In the genomic region with DNA sequence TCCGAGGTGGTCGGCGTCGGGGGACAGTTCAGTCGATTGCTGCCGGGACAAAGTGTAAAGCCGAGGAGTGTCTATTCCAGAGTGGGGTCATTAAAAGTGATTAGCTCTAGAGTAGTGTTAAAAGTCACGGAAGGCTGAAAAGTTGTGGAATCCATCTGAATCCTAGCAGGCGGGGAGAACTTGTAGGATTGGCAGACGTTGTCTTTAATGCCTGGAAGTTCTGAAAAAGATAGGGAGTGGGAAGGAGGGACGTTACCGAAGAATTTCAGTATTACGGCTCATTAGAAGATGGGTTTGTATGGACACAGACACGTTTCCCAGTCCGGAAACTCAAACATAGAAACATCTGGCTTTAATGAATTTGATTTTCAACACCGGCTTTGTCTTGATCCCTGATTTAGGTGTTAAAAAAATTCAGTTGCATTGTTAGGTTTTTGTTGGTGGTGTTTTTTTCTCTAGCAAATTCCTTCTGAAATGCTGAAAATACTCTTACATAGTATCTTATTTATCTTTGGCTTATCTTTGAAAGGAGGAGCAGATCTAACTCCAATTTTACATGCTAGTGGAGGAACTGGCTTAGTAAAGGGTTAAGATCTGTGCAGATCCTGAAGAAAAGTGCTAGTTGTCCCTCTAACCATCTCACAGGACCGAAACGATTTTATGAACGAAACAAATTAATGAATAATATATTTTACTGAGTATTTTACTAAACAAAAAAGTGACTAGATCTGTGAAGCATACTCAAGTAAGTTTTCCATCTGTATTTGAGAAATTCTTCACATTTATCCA, we compare ENCODE assay signal across 8 cellular contexts. TPM values are rescaled to one million over a fixed set of nuclear protein-coding genes. Genes with fewer than 3 reads are reported as not detected.
DNase-seq lines count a peak whose midpoint lies in the region; ATAC-seq, FAIRE-seq and TF ChIP-seq lines count a peak whose summit lies in the region.

No MANE protein-coding gene starts in this region.

- peak; percentile 61 for DNase-seq in DMS53 (lab: John Stamatoyannopoulos, UW)
- no peak for DNase-seq in DMS53 treated with DMSO at 0.1 percent for 48 hours (lab: John Stamatoyannopoulos, UW; ENCODE audit: unreplicated experiment)
- no peak for DNase-seq in NB4 (ENCODE audit: low read depth)
- peak in 2 of 61 donors; percentile 49 to 60 for DNase-seq in caudate nucleus (lab: John Stamatoyannopoulos, UW)
- DNase-seq in HepG2 (ENCODE audit: low spot score), result no peak
- DNase-seq in testis, result no peak
- no peak for DNase-seq in GM13976 (ENCODE audit: low spot score)

- peak overlapping the region; percentile 97 for H3K27ac ChIP-seq in caudate nucleus (ENCODE audit: low read depth, low read length)
- H3K27ac ChIP-seq in HepG2 (ENCODE audit: extremely low read length, insufficient read depth, low read length), result peak overlapping the region; percentile 98
- peak overlapping the region; percentile 99 to 100 for H3K27ac ChIP-seq in testis

- peak overlapping the region; percentile 96 for H3K4me2 ChIP-seq in HepG2 (ENCODE audit: low read depth, low read length)

- WGBS in HepG2 (ENCODE audit: low lambda C conversion rate), result 3% methylated on average over 19 of the region's 19 CpGs
- WGBS in testis, 2 donors, result 1% methylated on average over 19 of the region's 19 CpGs

- no peak for FAIRE-seq in HepG2 (lab: Jason Lieb, UNC)

- in situ Hi-C loops in HepG2 (cut with HindIII; ENCODE audit: extremely low pct_ligation_motif_present, low pct_unique_long_range_greater_than_20kb), result no loop called here
- in situ Hi-C loops in GM13976 (cut with MboI; ENCODE audit: low sequenced_read_pairs, unreplicated experiment), result no loop called here

- H2AFZ ChIP-seq in HepG2 (ENCODE audit: low read length), result no peak overlapping the region

- H3K4me1 ChIP-seq in HepG2 (ENCODE audit: insufficient read depth, low read length) (peaks cover 62% of the 10 kb centered on the region), testis (peaks cover 26% of the 10 kb centered on the region)

- POLR2A ChIA-PET in HepG2 (lab: Yijun Ruan, JAX), result interaction anchor here (0.9 to 1.2 kb wide), 5 partner anchors 8 to 259 kb away, joined by 3 read pairs; no protein-coding TSS in a partner anchor

- TSS peak; percentile 53 for BruUV-seq in HepG2 (replicated peaks; lab: Mats Ljungman, UMichigan)

- TF ChIP-seq EP300 in HepG2 (IDR thresholded peaks at IDR 0.05; ENCODE audit: low read depth in 2 of 2, low read length in 2 of 2) (no peak), HepG2 (CRISPR knock-in tag; IDR thresholded peaks at IDR 0.05; ENCODE audit: borderline replicate concordance) (no peak)

- no peak for TF ChIP-seq RAD21 in HepG2 (CRISPR knock-in tag; IDR thresholded peaks at IDR 0.05)

- peaks cover 40% of the 10 kb centered on the region for H4K20me1 ChIP-seq in HepG2 (ENCODE audit: insufficient read depth, low read length)

- CTCF ChIA-PET in HepG2 (lab: Yijun Ruan, JAX; ENCODE audit: low intra/inter-chr PET ratio, low total read pairs), result no interaction called here

- TF ChIP-seq POLR2A in NB4 (IDR thresholded peaks at IDR 0.05; ENCODE audit: extremely low read depth, insufficient read length) (no peak), HepG2 (IDR thresholded peaks at IDR 0.05; ENCODE audit: insufficient read depth in 1 of 2, low read depth in 2 of 2, low read length in 2 of 2) (no peak), testis (IDR thresholded peaks at IDR 0.05) (no peak)

- peaks cover 60% of the 10 kb centered on the region for H3K79me2 ChIP-seq in HepG2 (ENCODE audit: insufficient read depth, low read length)

- H3K9me3 ChIP-seq in HepG2 (ENCODE audit: low read length) (no peaks in the 10 kb centered on the region), testis (no peaks in the 10 kb centered on the region)

- TF ChIP-seq CTCF in NB4 (IDR thresholded peaks at IDR 0.05; ENCODE audit: low read depth, low read length) (no peak), HepG2 (CRISPR knock-in tag; IDR thresholded peaks at IDR 0.05) (no peak), testis (IDR thresholded peaks at IDR 0.05) (no peak), GM13976 (IDR thresholded peaks at IDR 0.05; ENCODE audit: borderline replicate concordance, control extremely low read depth, extremely low read depth, insufficient read depth, missing control alignments) (no peak)

- intact Hi-C loops in HepG2 (cut with micrococcal nuclease; ENCODE audit: unreplicated experiment) (loop anchor here (5.0 kb wide), 1 partner anchor 261 kb away; no protein-coding TSS in a partner anchor), testis (cut with DNase I; ENCODE audit: low total_unique reads) (no loop called here)

- H3K27me3 ChIP-seq in HepG2 (ENCODE audit: control insufficient read depth in 1 of 2, insufficient read depth in 2 of 2, low read length in 2 of 2), result no peaks in the 10 kb centered on the region; a peak in 1 of 5 replicates
- H3K27me3 ChIP-seq in testis, result no peaks in the 10 kb centered on the region

- H3K36me3 ChIP-seq in HepG2 (replicated peaks in 1 of 2; ENCODE audit: control insufficient read depth in 1 of 2, insufficient read depth in 2 of 2, low read length in 2 of 2) (no peaks in the 10 kb centered on the region), testis (ENCODE audit: low read depth, missing control alignments) (no peaks in the 10 kb centered on the region)

- peak overlapping the region; percentile 100 for H3K9ac ChIP-seq in HepG2 (ENCODE audit: insufficient read depth, low read depth, low read length)

- ATAC-seq in HepG2 (no peak; the same call in 2 of the 3 replicates), GM18498 (IDR thresholded peaks at IDR 0.05; ENCODE audit: unreplicated experiment) (no peak)

- peak overlapping the region; percentile 82 for H3K4me3 ChIP-seq in NB4 (ENCODE audit: low read depth, low read length)
- peak overlapping the region; percentile 92 to 100 (median 99) for H3K4me3 ChIP-seq in HepG2 (replicated peaks in 1 of 3; ENCODE audit: insufficient read depth in 1 of 3, low read depth in 2 of 3, low read length in 3 of 3)
- peak overlapping the region; percentile 95 to 98 for H3K4me3 ChIP-seq in testis

TF ChIP-seq in HepG2, 621 proteins besides CTCF, POLR2A, EP300 and RAD21 (continues in another document):
- TF ChIP-seq RFXANK (CRISPR knock-in tag; IDR thresholded peaks at IDR 0.05), result no peak
- TF ChIP-seq TFDP1 (CRISPR knock-in tag; IDR thresholded peaks at IDR 0.05; ENCODE audit: borderline replicate concordance), result no peak
- no peak for TF ChIP-seq SP1 (IDR thresholded peaks at IDR 0.05)
- no peak for TF ChIP-seq SP1 (CRISPR knock-in tag; IDR thresholded peaks at IDR 0.05)
- no peak for TF ChIP-seq ZNF101 (CRISPR knock-in tag; IDR thresholded peaks at IDR 0.05; ENCODE audit: borderline replicate concordance, low read depth)
- TF ChIP-seq KDM6A (CRISPR knock-in tag; IDR thresholded peaks at IDR 0.05; ENCODE audit: low read depth), result no peak
- TF ChIP-seq ZNF850 (CRISPR knock-in tag; conservative IDR thresholded peaks at IDR 0.05), result no peak
- no peak for TF ChIP-seq SMYD3 (CRISPR knock-in tag; IDR thresholded peaks at IDR 0.05)

RNA-seq across cellular contexts. Expression of gene MKLN1, which starts 0.9 kb away (rescaled TPM):
- 43.5 and 75.4 TPM in 2 replicates for total RNA-seq in HepG2 (2016; rRNA removed; fragmentation: Illumina TruSeq; extraction: Trizol)
- total RNA-seq in HepG2 (2016; cell fraction: cytosol; rRNA removed; fragmentation: Illumina TruSeq; extraction: Trizol; ENCODE audit: low read depth), result 196 and 227 TPM in 2 replicates
- 44.4 and 68.0 TPM in 2 replicates for total RNA-seq in HepG2 (2016; cell fraction: insoluble cytoplasmic fraction; rRNA removed; fragmentation: Illumina TruSeq; extraction: Trizol)
- total RNA-seq in HepG2 (2016; cell fraction: membrane; rRNA removed; fragmentation: Illumina TruSeq; extraction: Trizol), result 54.9 and 65.8 TPM in 2 replicates
- 58.0 and 68.3 TPM in 2 replicates for total RNA-seq in HepG2 (2016; cell fraction: nucleus; rRNA removed; fragmentation: Illumina TruSeq; extraction: Trizol)
- 32.3 and 33.6 TPM in 2 replicates for polyA plus RNA-seq in HepG2 (2011; rRNA removed)
- 14.1 and 18.4 TPM in 2 replicates for polyA plus RNA-seq in HepG2 (2011; cell fraction: cytosol; rRNA removed)
- polyA plus RNA-seq in HepG2 (2011; cell fraction: nucleus; rRNA removed), result 25.8 and 30.7 TPM in 2 replicates
- 21.2 and 22.6 TPM in 2 replicates for polyA plus RNA-seq in HepG2 (2012)
- 3.1 and 4.1 TPM in 2 replicates for polyA plus RNA-seq in HepG2 (2016; cell fraction: cytosol; fragmentation: Illumina TruSeq; extraction: Trizol; ENCODE audit: low read depth)
- 37.1 and 39.7 TPM in 2 replicates for polyA plus RNA-seq in HepG2 (2016; cell fraction: insoluble cytoplasmic fraction; fragmentation: Illumina TruSeq; extraction: Trizol; ENCODE audit: low read depth)
- 7.0 and 7.1 TPM in 2 replicates for polyA plus RNA-seq in HepG2 (2016; cell fraction: membrane; fragmentation: Illumina TruSeq; extraction: Trizol; ENCODE audit: low read depth)
- 28.0 and 32.6 TPM in 2 replicates for polyA plus RNA-seq in HepG2 (2016; cell fraction: nucleus; fragmentation: Illumina TruSeq; extraction: Trizol; ENCODE audit: insufficient read depth, low read depth)
- polyA minus RNA-seq in HepG2 (2011; rRNA and poly(A)+ RNA removed; ENCODE audit: low replicate concordance), result 115 and 131 TPM in 2 replicates
- polyA minus RNA-seq in HepG2 (2011; cell fraction: cytosol; rRNA and poly(A)+ RNA removed), result 49.2 and 66.9 TPM in 2 replicates
- polyA minus RNA-seq in HepG2 (2011; cell fraction: nucleus; rRNA and poly(A)+ RNA removed), result 192 and 216 TPM in 2 replicates
- total RNA-seq in testis, result 10 to 100 TPM; 82.4 to 87.9 TPM
- polyA plus RNA-seq in testis (ENCODE audit: insufficient read depth, low read depth, low replicate concordance), result 42.1 TPM
